Comparison of ENCODE assay signal across 9 cellular contexts in the genomic region with DNA sequence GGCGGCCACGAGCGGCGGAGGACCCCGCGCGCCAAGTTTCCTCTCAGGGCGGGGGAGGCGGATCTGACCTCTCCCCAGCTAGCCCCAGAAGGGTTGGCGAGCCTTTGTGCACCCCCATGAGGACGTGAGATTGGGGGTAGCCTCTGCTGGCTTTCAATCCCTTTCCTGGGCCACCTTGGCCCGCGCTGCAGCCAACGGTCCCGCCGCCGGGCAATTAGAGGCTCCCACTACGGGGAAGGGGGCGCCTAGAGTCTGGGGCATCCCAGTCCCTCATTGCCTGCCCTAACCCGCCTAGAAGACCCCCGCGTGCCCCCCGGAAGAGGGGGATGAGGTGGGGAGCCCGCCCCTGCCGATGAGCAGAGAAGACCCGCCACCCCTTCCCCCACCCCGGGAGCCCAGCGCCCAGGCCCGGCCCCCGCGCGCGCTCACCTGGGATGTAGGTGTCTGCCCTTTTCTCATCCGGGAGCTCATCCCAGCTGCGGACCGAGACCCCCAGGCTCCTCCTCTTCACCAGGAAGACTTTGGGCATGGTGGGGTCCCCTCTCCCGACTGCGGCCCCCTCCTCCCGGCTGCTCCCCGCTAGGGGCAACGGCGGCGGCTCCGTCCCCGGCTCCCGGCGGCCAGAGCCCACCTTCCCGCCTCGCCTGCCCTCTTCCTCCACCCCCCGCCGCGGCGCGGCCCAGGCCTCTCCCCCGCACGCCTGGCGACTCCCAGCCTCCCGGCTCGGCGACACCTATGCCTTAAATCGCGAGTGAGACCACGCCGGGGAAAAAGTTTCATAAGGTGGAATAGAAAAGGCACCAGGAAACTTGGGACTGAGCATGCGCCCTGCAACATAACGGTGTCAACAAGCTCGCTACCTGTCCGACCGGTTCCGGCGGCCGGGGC. TPM values are rescaled to one million over a fixed set of nuclear protein-coding genes. Genes with fewer than 3 reads are reported as not detected.
DNase-seq lines count a peak whose midpoint lies in the region; ATAC-seq and TF ChIP-seq lines count a peak whose summit lies in the region.
"Had no signal": no experiment of that assay in that cellular context is flagged by ENCODE, and none has a peak within 500 bp of the region (broad histone marks: within the 10 kb centered on the region; RNA-seq: fewer than 3 reads in every experiment).

A gene (minus strand): TSS at position 811 of the 888 bp plus-strand sequence. CDS start 282 bp downstream, at position 529.

- H3K4me3 ChIP-seq in Caco-2 (ENCODE audit: low read depth, low read length) (peak within 1 kb of the TSS; percentile 83), thymus (ENCODE audit: low read length) (peak within 1 kb of the TSS; percentile 34), brain microvascular endothelial cell (ENCODE audit: low read depth, low read length) (no peak within 1 kb of the TSS)

- H3K27ac ChIP-seq in thymus (ENCODE audit: low read depth): no peak within 1 kb of the TSS
- H3K27ac ChIP-seq in brain microvascular endothelial cell: no peak within 1 kb of the TSS

- H3K27me3 Mint-ChIP-seq in Caco-2 (ENCODE audit: insufficient read depth, unreplicated experiment): no peaks in the 10 kb centered on the region
- H3K27me3 Mint-ChIP-seq in activated naive CD8-positive, alpha-beta T cell treated with anti-CD3 and anti-CD28 coated beads, Interleukin-2, amount 10 ng/mL, durations not matched to agents 7 days and 5 days: peaks cover 82% of the 10 kb centered on the region

- H3K36me3 Mint-ChIP-seq in Caco-2 (ENCODE audit: insufficient read depth, unreplicated experiment): peaks cover 25% of the 10 kb centered on the region
- H3K36me3 Mint-ChIP-seq in activated naive CD8-positive, alpha-beta T cell treated with anti-CD3 and anti-CD28 coated beads, Interleukin-2, amount 10 ng/mL, durations not matched to agents 7 days and 5 days: no peaks in the 10 kb centered on the region

- no peaks in the 10 kb centered on the region for H3K27me3 ChIP-seq in Caco-2 (replicated peaks; ENCODE audit: control insufficient read depth, insufficient read depth, low read length)
- H3K27me3 ChIP-seq in thymus (ENCODE audit: control insufficient read depth, insufficient read depth): peaks cover 67% of the 10 kb centered on the region
- H3K27me3 ChIP-seq in brain microvascular endothelial cell (replicated peaks): peaks cover 61% of the 10 kb centered on the region

- H3K36me3 ChIP-seq in Caco-2 (ENCODE audit: control insufficient read depth, insufficient read depth, low read length): no peaks in the 10 kb centered on the region
- no peaks in the 10 kb centered on the region for H3K36me3 ChIP-seq in thymus (ENCODE audit: control insufficient read depth, insufficient read depth)
- H3K36me3 ChIP-seq in brain microvascular endothelial cell (replicated peaks): no peaks in the 10 kb centered on the region

- intact Hi-C loops in Caco-2 (cut with micrococcal nuclease; ENCODE audit: unreplicated experiment): loop anchor here (10.0 kb wide), 1 partner anchor 217 kb away; no protein-coding TSS in a partner anchor

- in situ Hi-C loops in KBM-7 (cut with MboI; ENCODE audit: low pct_unique_long_range_greater_than_20kb, low sequenced_read_pairs) (no loop called here), brain microvascular endothelial cell (cut with HindIII; ENCODE audit: low pct_ligation_motif_present, low sequenced_read_pairs) (no loop called here)

- peak within 1 kb of the TSS; percentile 83 for H3K27ac Mint-ChIP-seq in Caco-2 (ENCODE audit: unreplicated experiment)
- H3K27ac Mint-ChIP-seq in activated naive CD8-positive, alpha-beta T cell treated with anti-CD3 and anti-CD28 coated beads, Interleukin-2, amount 10 ng/mL, durations not matched to agents 7 days and 5 days: no peak within 1 kb of the TSS

- H3K9me3 Mint-ChIP-seq in Caco-2 (ENCODE audit: unreplicated experiment): no peaks in the 10 kb centered on the region
- no peaks in the 10 kb centered on the region for H3K9me3 Mint-ChIP-seq in activated naive CD8-positive, alpha-beta T cell treated with anti-CD3 and anti-CD28 coated beads, Interleukin-2, amount 10 ng/mL, durations not matched to agents 7 days and 5 days

- H3K4me3 Mint-ChIP-seq in Caco-2 (ENCODE audit: unreplicated experiment): peak within 1 kb of the TSS; percentile 85
- peak within 1 kb of the TSS; percentile 64 for H3K4me3 Mint-ChIP-seq in activated naive CD8-positive, alpha-beta T cell treated with anti-CD3 and anti-CD28 coated beads, Interleukin-2, amount 10 ng/mL, durations not matched to agents 7 days and 5 days

- H3K4me1 ChIP-seq in Caco-2 (peaks cover 30% of the 10 kb centered on the region), thymus (ENCODE audit: control insufficient read depth, insufficient read depth, low read length) (no peaks in the 10 kb centered on the region)

- POLR2A ChIA-PET in Caco-2 (lab: Charles Lee): interaction anchor here (0.7 kb wide), 1 partner anchor 39 kb away, joined by 4 read pairs; no protein-coding TSS in a partner anchor
- POLR2A ChIA-PET in activated naive CD8-positive, alpha-beta T cell treated with anti-CD3 and anti-CD28 coated beads, Interleukin-2, amount 10 ng/mL, durations not matched to agents 7 days and 5 days (lab: Charles Lee): no interaction called here

- WGBS in thymus: 3% methylated on average over 72 of the region's 72 CpGs

- DNase-seq in Caco-2: peak; percentile 91 to 93
- DNase-seq in KBM-7: peak; percentile 9
- DNase-seq in activated naive CD8-positive, alpha-beta T cell treated with anti-CD3 and anti-CD28 coated beads, Interleukin-2, amount 10 ng/mL, durations not matched to agents 7 days and 5 days: peak; percentile 36
- DNase-seq in left lobe of liver (ENCODE audit: low spot score): peak; percentile 54
- DNase-seq in brain microvascular endothelial cell: no peak
- no peak for DNase-seq in hepatic stellate cell (ENCODE audit: low spot score)

- no peak for TF ChIP-seq CTCF in Caco-2 (IDR thresholded peaks at IDR 0.05; ENCODE audit: insufficient read depth in 1 of 2, low read depth in 1 of 2, low read length in 1 of 2, severe bottlenecking in 1 of 2, unreplicated experiment in 1 of 2)
- no peak for TF ChIP-seq CTCF in brain microvascular endothelial cell (IDR thresholded peaks at IDR 0.05; ENCODE audit: low read depth, low read length, missing control alignments)

- ATAC-seq in activated naive CD8-positive, alpha-beta T cell treated with anti-CD3 and anti-CD28 coated beads, Interleukin-2, amount 10 ng/mL, durations not matched to agents 7 days and 5 days (ENCODE audit: low read depth): no peak
- ATAC-seq in left lobe of liver (peak; percentile 71), GM19324 (IDR thresholded peaks at IDR 0.05; ENCODE audit: low FRiP score, unreplicated experiment) (no peak)

- no TSS peak for BruUV-seq in Caco-2 (replicated peaks; lab: Mats Ljungman, UMichigan)

- H3K9me3 ChIP-seq in Caco-2 (no peaks in the 10 kb centered on the region), thymus (ENCODE audit: control insufficient read depth) (no peaks in the 10 kb centered on the region)

- CTCF ChIA-PET in Caco-2 (lab: Charles Lee): interaction anchor here (0.6 to 0.7 kb wide), 2 partner anchors 50 to 81 kb away, joined by 3 read pairs; no protein-coding TSS in a partner anchor

- peaks cover 27% of the 10 kb centered on the region for H3K4me1 Mint-ChIP-seq in Caco-2 (ENCODE audit: low read depth, unreplicated experiment)
- H3K4me1 Mint-ChIP-seq in activated naive CD8-positive, alpha-beta T cell treated with anti-CD3 and anti-CD28 coated beads, Interleukin-2, amount 10 ng/mL, durations not matched to agents 7 days and 5 days: peaks cover 6% of the 10 kb centered on the region

RNA-seq across cellular contexts. Expression of the gene that starts here (rescaled TPM):
- total RNA-seq in Caco-2 (2022): 8.8 and 11.5 TPM in 2 replicates
- not detected for total RNA-seq in activated naive CD8-positive, alpha-beta T cell treated with anti-CD3 and anti-CD28 coated beads, Interleukin-2, amount 10 ng/mL, durations not matched to agents 7 days and 5 days
- total RNA-seq in left lobe of liver: 0.18 TPM
- 3.1 TPM for polyA plus RNA-seq in thymus
- total RNA-seq: glomerular endothelial cell had no signal

Comparison
In these comparisons a context has a peak if more than half of its experiments do, and no peak if none do; other contexts are left out.
1. Peak in DNase-seq in activated naive CD8-positive, alpha-beta T cell treated with anti-CD3 and anti-CD28 coated beads, Interleukin-2, amount 10 ng/mL, durations not matched to agents 7 days and 5 days; RNA of the gene not detected or under 1 TPM.
2. Peak in DNase-seq and ATAC-seq in left lobe of liver; RNA of the gene not detected or under 1 TPM.
3. DNase-seq: peak in Caco-2 (2 of 2) and KBM-7 (single experiment); none in brain microvascular endothelial cell (single experiment) and hepatic stellate cell (single experiment).